ENCODE assay signal across 1 cellular context in genomic region chr5:160469156-160470144, GRCh38.
TF ChIP-seq lines count a peak whose summit lies in the region.

No MANE protein-coding gene starts in this region.

TF ChIP-seq in WTC11, 78 proteins besides CTCF, POLR2A, EP300 and RAD21 (continued from another document):
- no peak for TF ChIP-seq ZNF532 (CRISPR knock-in tag; IDR thresholded peaks at IDR 0.05; ENCODE audit: borderline replicate concordance)
- no peak for TF ChIP-seq OVOL2 (CRISPR knock-in tag; IDR thresholded peaks at IDR 0.05; ENCODE audit: borderline replicate concordance)
- no peak for TF ChIP-seq RORB (CRISPR knock-in tag; IDR thresholded peaks at IDR 0.05)
- TF ChIP-seq GABPB1 (CRISPR knock-in tag; IDR thresholded peaks at IDR 0.05): no peak
- no peak for TF ChIP-seq NR3C1 (CRISPR knock-in tag; conservative IDR thresholded peaks at IDR 0.05; ENCODE audit: low read depth)
- TF ChIP-seq NFYB (CRISPR knock-in tag; conservative IDR thresholded peaks at IDR 0.05; ENCODE audit: low read depth): no peak
- no peak for TF ChIP-seq ESRRA (CRISPR knock-in tag; IDR thresholded peaks at IDR 0.05; ENCODE audit: borderline replicate concordance)
- no peak for TF ChIP-seq NR2C2 (CRISPR knock-in tag; IDR thresholded peaks at IDR 0.05)
